In genomic region chr7:118184392-118184899, GRCh38 we compare ENCODE assay signal across 8 cellular contexts. TPM values are rescaled to one million over a fixed set of nuclear protein-coding genes. Genes with fewer than 3 reads are reported as not detected.
DNase-seq lines count a peak whose midpoint lies in the region; ATAC-seq, FAIRE-seq and TF ChIP-seq lines count a peak whose summit lies in the region.

No MANE protein-coding gene starts in this region.

- TF ChIP-seq CTCF in HEK293 (tag by site-specific recombination; IDR thresholded peaks at IDR 0.05) (no peak), D721Med (IDR thresholded peaks at IDR 0.05; ENCODE audit: insufficient read depth, missing control alignments) (no peak)

- no peaks in the 10 kb centered on the region for H3K9me3 ChIP-seq in HEK293 (ENCODE audit: control insufficient read depth, insufficient read depth, low read depth, low read length)

- peak overlapping the region; percentile 69 for H3K27ac ChIP-seq in HEK293 (ENCODE audit: extremely low read depth, low read depth, low read length)

- no peaks in the 10 kb centered on the region for H3K27me3 Mint-ChIP-seq in activated T-helper 17 cell treated with anti-CD3 and anti-CD28 coated beads, Interleukin-2, amount 50 U/mL, for 72 hours
- H3K27me3 Mint-ChIP-seq in stimulated activated memory B cell treated with anti-CD40 and anti-IgM and Interleukin-4, amounts not matched to agents 10 μg/mL and 1 μg/mL and 100 μg/mL, for 72 hours, result no peaks in the 10 kb centered on the region

- peak overlapping the region; percentile 99 for H3K27ac Mint-ChIP-seq in activated T-helper 17 cell treated with anti-CD3 and anti-CD28 coated beads, Interleukin-2, amount 50 U/mL, for 72 hours
- H3K27ac Mint-ChIP-seq in stimulated activated memory B cell treated with anti-CD40 and anti-IgM and Interleukin-4, amounts not matched to agents 10 μg/mL and 1 μg/mL and 100 μg/mL, for 72 hours, result peak overlapping the region; percentile 99

- peaks cover 15% of the 10 kb centered on the region for H3K4me1 Mint-ChIP-seq in activated T-helper 17 cell treated with anti-CD3 and anti-CD28 coated beads, Interleukin-2, amount 50 U/mL, for 72 hours
- H3K4me1 Mint-ChIP-seq in stimulated activated memory B cell treated with anti-CD40 and anti-IgM and Interleukin-4, amounts not matched to agents 10 μg/mL and 1 μg/mL and 100 μg/mL, for 72 hours, result peaks cover 45% of the 10 kb centered on the region

- peaks cover 26 to 28% of the 10 kb centered on the region in 2 experiments for H3K36me3 ChIP-seq in HEK293 (ENCODE audit: control insufficient read depth in 2 of 2, insufficient read depth in 1 of 2, low read length in 2 of 2)

- no peak for ATAC-seq in activated T-helper 17 cell treated with anti-CD3 and anti-CD28 coated beads, Interleukin-2, amount 50 U/mL, for 72 hours (replicated peaks)
- ATAC-seq in stimulated activated memory B cell treated with anti-CD40 and anti-IgM and Interleukin-4, amounts not matched to agents 10 μg/mL and 1 μg/mL and 100 μg/mL, for 72 hours, result no peak

- FAIRE-seq in D721Med (lab: Jason Lieb, UNC) (no peak), HTR-8/SVneo (lab: Jason Lieb, UNC) (no peak)

- H3K4me3 ChIP-seq in HEK293 (ENCODE audit: low read depth, low read length), result peak overlapping the region; percentile 98
- H3K4me3 ChIP-seq in iPS-11a (ENCODE audit: low read depth, low read length), result peak overlapping the region; percentile 82

- peaks cover 58% of the 10 kb centered on the region for H3K36me3 Mint-ChIP-seq in activated T-helper 17 cell treated with anti-CD3 and anti-CD28 coated beads, Interleukin-2, amount 50 U/mL, for 72 hours (ENCODE audit: low read depth)
- peaks cover 37% of the 10 kb centered on the region for H3K36me3 Mint-ChIP-seq in stimulated activated memory B cell treated with anti-CD40 and anti-IgM and Interleukin-4, amounts not matched to agents 10 μg/mL and 1 μg/mL and 100 μg/mL, for 72 hours

- H3K9me3 Mint-ChIP-seq in activated T-helper 17 cell treated with anti-CD3 and anti-CD28 coated beads, Interleukin-2, amount 50 U/mL, for 72 hours, result peaks cover 3% of the 10 kb centered on the region
- no peaks in the 10 kb centered on the region for H3K9me3 Mint-ChIP-seq in stimulated activated memory B cell treated with anti-CD40 and anti-IgM and Interleukin-4, amounts not matched to agents 10 μg/mL and 1 μg/mL and 100 μg/mL, for 72 hours

- in situ Hi-C loops in ACHN (cut with HindIII; ENCODE audit: low pct_ligation_motif_present, low pct_unique_long_range_greater_than_20kb, low sequenced_read_pairs), result no loop called here

- DNase-seq in ACHN (peak; percentile 35), D721Med (ENCODE audit: insufficient read length, low spot score) (no peak), HTR-8/SVneo (ENCODE audit: insufficient read length, low spot score) (no peak)
- no peak for DNase-seq in stimulated activated CD4-positive, alpha-beta T cell treated with anti-CD3 and anti-CD28 coated beads, Interleukin-12 subunit alpha, Interleukin-12 subunit beta, amount 100 ng/mL, for 4 hours

- CTCF ChIA-PET in HEK293 (lab: Yijun Ruan, JAX), result interaction anchor here (3.4 kb wide), 1 partner anchor 11 kb away, joined by 15 read pairs; no protein-coding TSS in a partner anchor

- POLR2A ChIA-PET in HEK293 (lab: Yijun Ruan, JAX), result no interaction called here

- H3K4me3 Mint-ChIP-seq in activated T-helper 17 cell treated with anti-CD3 and anti-CD28 coated beads, Interleukin-2, amount 50 U/mL, for 72 hours, result peak overlapping the region; percentile 92
- peak overlapping the region; percentile 96 for H3K4me3 Mint-ChIP-seq in stimulated activated memory B cell treated with anti-CD40 and anti-IgM and Interleukin-4, amounts not matched to agents 10 μg/mL and 1 μg/mL and 100 μg/mL, for 72 hours

- no peaks in the 10 kb centered on the region; the same call in 1 of the 2 replicates for H3K4me1 ChIP-seq in HEK293 (ENCODE audit: control insufficient read depth, insufficient read depth, low read length)

TF ChIP-seq in HEK293, 187 proteins besides CTCF, POLR2A, EP300 and RAD21 (continues in another document):
- TF ChIP-seq ZNF610 (tag by site-specific recombination; IDR thresholded peaks at IDR 0.05; ENCODE audit: borderline replicate concordance), result peak; percentile 9; the same call in 1 of the 2 replicates
- no peak for TF ChIP-seq ZNF776 (tag by site-specific recombination; IDR thresholded peaks at IDR 0.05; ENCODE audit: borderline replicate concordance)
- TF ChIP-seq YY1 (tag by site-specific recombination; IDR thresholded peaks at IDR 0.05), result 0 out of 2 replicates have a peak, but pooled peaks have one; percentile 11
- TF ChIP-seq TCF7L2 (IDR thresholded peaks at IDR 0.05; ENCODE audit: borderline replicate concordance, low read depth, low read length), result no peak
- TF ChIP-seq ZNF335 (tag by site-specific recombination; conservative IDR thresholded peaks at IDR 0.05), result peak; percentile 85
- 0 out of 2 replicates have a peak, but pooled peaks have one; percentile 47 for TF ChIP-seq ZNF37A (tag by site-specific recombination; IDR thresholded peaks at IDR 0.05)
- TF ChIP-seq ZFP37 (tag by site-specific recombination; IDR thresholded peaks at IDR 0.05), result 0 out of 2 replicates have a peak, but pooled peaks have one; percentile 13
- TF ChIP-seq ZNF211 (tag by site-specific recombination; IDR thresholded peaks at IDR 0.05; ENCODE audit: low read depth), result no peak
- TF ChIP-seq ZNF394 (tag by site-specific recombination; IDR thresholded peaks at IDR 0.05; ENCODE audit: borderline replicate concordance), result 0 out of 2 replicates have a peak, but pooled peaks have one; percentile 11
- 0 out of 2 replicates have a peak, but pooled peaks have one; percentile 3 for TF ChIP-seq ZIC2 (tag by site-specific recombination; IDR thresholded peaks at IDR 0.05)
- TF ChIP-seq KLF17 (tag by site-specific recombination; IDR thresholded peaks at IDR 0.05), result peak; percentile 7; the same call in 1 of the 2 replicates
- peak; percentile 20 for TF ChIP-seq ZBTB26 (tag by site-specific recombination; optimal IDR thresholded peaks at IDR 0.05)
- peak; percentile 7; the same call in 1 of the 2 replicates for TF ChIP-seq PATZ1 (tag by site-specific recombination; IDR thresholded peaks at IDR 0.05)
- 0 out of 2 replicates have a peak, but pooled peaks have one; percentile 4 for TF ChIP-seq ZBTB7A (tag by site-specific recombination; IDR thresholded peaks at IDR 0.05; ENCODE audit: low read depth)
- 0 out of 2 replicates have a peak, but pooled peaks have one; percentile 18 for TF ChIP-seq ZNF501 (tag by site-specific recombination; IDR thresholded peaks at IDR 0.05)
- TF ChIP-seq, protein P1, sequence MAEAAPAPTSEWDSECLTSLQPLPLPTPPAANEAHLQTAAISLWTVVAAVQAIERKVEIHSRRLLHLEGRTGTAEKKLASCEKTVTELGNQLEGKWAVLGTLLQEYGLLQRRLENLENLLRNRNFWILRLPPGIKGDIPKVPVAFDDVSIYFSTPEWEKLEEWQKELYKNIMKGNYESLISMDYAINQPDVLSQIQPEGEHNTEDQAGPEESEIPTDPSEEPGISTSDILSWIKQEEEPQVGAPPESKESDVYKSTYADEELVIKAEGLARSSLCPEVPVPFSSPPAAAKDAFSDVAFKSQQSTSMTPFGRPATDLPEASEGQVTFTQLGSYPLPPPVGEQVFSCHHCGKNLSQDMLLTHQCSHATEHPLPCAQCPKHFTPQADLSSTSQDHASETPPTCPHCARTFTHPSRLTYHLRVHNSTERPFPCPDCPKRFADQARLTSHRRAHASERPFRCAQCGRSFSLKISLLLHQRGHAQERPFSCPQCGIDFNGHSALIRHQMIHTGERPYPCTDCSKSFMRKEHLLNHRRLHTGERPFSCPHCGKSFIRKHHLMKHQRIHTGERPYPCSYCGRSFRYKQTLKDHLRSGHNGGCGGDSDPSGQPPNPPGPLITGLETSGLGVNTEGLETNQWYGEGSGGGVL (tag by site-specific recombination; IDR thresholded peaks at IDR 0.05), result 0 out of 2 replicates have a peak, but pooled peaks have one; percentile 12

RNA-seq across cellular contexts. Expression of gene LSM8, which starts 0.5 kb away (rescaled TPM):
- 10 to 100 TPM; 35.0 to 37.5 TPM for total RNA-seq in activated T-helper 17 cell treated with anti-CD3 and anti-CD28 coated beads, Interleukin-2, amount 50 U/mL, for 72 hours

RNA-seq across cellular contexts. Expression of gene ANKRD7, which starts 40.1 kb away (rescaled TPM):
- under 1 TPM; 0.45 to 0.90 TPM for total RNA-seq in activated T-helper 17 cell treated with anti-CD3 and anti-CD28 coated beads, Interleukin-2, amount 50 U/mL, for 72 hours
